19 cellular contexts compared by ENCODE assay signal in genomic region chr10:82206831-82207230, GRCh38.
"Had no signal": no experiment of that assay in that cellular context is flagged by ENCODE, and none has a peak within 500 bp of the region (broad histone marks: within the 10 kb centered on the region; RNA-seq: fewer than 3 reads in every experiment).

No MANE protein-coding gene starts in this region.

- H3K4me3 ChIP-seq: adrenal gland, body of pancreas, coronary artery, hepatocyte, transverse colon, vagina had no signal

- H3K36me3 Mint-ChIP-seq: WTC11 had no signal

- H3K36me3 ChIP-seq: adrenal gland, transverse colon, vagina had no signal

- DNase-seq: activated CD4-positive, alpha-beta memory T cell treated with anti-CD3 and anti-CD28 coated beads, Interleukin-2, amount 10 ng/mL, durations not matched to agents 7 days and 5 days; activated CD4-positive, alpha-beta T cell treated with anti-CD3 and anti-CD28 coated beads for 4 hours; activated naive CD4-positive, alpha-beta T cell treated with anti-CD3 and anti-CD28 coated beads, Interleukin-2, amount 50 U/mL, for 16 hours; activated T-cell treated with anti-CD3 and anti-CD28 coated beads, Interleukin-2, amount 50 U/mL, for 24 hours; adrenal gland; body of pancreas; central memory CD4-positive, alpha-beta T cell; effector CD4-positive, alpha-beta T cell; nucleus accumbens; posterior cingulate gyrus; right cardiac atrium; small intestine; stimulated activated naive CD8-positive, alpha-beta T cell treated with anti-CD3 and anti-CD28 coated beads, Interleukin-15, Interleukin-2, amounts not matched to agents 100 U/mL and 50 U/mL, for 24 hours; transverse colon had no signal

- H3K9me3 Mint-ChIP-seq: WTC11 had no signal

- ATAC-seq: body of pancreas; natural killer cell treated with Interleukin-12 subunit alpha and Interleukin-12 subunit beta and Interleukin-15 and Interleukin-18, amount 100 ng/mL, for 72 hours; stimulated activated naive CD8-positive, alpha-beta T cell treated with anti-CD3 and anti-CD28 coated beads, Interleukin-15, Interleukin-2, amounts not matched to agents 100 U/mL and 50 U/mL, for 24 hours; WTC11 had no signal

- H3K27ac Mint-ChIP-seq: activated CD4-positive, alpha-beta memory T cell treated with anti-CD3 and anti-CD28 coated beads, Interleukin-2, amount 10 ng/mL, durations not matched to agents 7 days and 5 days; activated T-cell treated with anti-CD3 and anti-CD28 coated beads, Interleukin-2, amount 50 U/mL, for 24 hours; natural killer cell treated with Interleukin-12 subunit alpha and Interleukin-12 subunit beta and Interleukin-15 and Interleukin-18, amount 100 ng/mL, for 72 hours; WTC11 had no signal

- H3K27me3 ChIP-seq: adrenal gland, body of pancreas, hepatocyte, transverse colon, vagina had no signal
